ENCODE assay signal across 1 cellular context in the genomic region with DNA sequence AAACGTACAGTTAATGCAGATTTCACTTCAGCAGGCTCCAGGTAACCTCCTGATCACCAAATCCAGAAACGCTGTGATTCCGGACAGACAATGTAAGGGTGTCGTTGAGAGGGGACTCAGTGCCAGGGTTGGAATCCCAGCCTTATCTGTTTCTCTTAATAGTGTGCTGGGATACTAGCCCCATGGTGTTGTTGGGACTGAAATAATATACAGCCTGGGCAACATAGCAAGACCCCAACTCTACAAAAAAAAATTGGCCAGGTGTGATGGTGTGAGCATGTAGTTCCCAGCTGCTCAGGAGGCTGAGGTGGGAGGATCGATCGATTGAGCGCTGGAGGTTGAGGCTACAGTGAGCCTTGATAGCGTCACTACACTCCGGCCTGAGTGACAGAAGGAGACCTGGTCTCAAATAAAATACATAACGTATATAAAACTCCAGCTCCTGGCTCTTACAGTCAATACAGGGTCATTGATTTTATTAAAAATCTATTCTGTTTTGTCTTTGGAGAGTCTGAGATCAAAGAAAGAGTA.
TF ChIP-seq lines count a peak whose summit lies in the region.

No MANE protein-coding gene starts in this region.

TF ChIP-seq in GM23338, 12 proteins besides CTCF, POLR2A, EP300 and RAD21 (continued from another document):
- TF ChIP-seq, protein P1, sequence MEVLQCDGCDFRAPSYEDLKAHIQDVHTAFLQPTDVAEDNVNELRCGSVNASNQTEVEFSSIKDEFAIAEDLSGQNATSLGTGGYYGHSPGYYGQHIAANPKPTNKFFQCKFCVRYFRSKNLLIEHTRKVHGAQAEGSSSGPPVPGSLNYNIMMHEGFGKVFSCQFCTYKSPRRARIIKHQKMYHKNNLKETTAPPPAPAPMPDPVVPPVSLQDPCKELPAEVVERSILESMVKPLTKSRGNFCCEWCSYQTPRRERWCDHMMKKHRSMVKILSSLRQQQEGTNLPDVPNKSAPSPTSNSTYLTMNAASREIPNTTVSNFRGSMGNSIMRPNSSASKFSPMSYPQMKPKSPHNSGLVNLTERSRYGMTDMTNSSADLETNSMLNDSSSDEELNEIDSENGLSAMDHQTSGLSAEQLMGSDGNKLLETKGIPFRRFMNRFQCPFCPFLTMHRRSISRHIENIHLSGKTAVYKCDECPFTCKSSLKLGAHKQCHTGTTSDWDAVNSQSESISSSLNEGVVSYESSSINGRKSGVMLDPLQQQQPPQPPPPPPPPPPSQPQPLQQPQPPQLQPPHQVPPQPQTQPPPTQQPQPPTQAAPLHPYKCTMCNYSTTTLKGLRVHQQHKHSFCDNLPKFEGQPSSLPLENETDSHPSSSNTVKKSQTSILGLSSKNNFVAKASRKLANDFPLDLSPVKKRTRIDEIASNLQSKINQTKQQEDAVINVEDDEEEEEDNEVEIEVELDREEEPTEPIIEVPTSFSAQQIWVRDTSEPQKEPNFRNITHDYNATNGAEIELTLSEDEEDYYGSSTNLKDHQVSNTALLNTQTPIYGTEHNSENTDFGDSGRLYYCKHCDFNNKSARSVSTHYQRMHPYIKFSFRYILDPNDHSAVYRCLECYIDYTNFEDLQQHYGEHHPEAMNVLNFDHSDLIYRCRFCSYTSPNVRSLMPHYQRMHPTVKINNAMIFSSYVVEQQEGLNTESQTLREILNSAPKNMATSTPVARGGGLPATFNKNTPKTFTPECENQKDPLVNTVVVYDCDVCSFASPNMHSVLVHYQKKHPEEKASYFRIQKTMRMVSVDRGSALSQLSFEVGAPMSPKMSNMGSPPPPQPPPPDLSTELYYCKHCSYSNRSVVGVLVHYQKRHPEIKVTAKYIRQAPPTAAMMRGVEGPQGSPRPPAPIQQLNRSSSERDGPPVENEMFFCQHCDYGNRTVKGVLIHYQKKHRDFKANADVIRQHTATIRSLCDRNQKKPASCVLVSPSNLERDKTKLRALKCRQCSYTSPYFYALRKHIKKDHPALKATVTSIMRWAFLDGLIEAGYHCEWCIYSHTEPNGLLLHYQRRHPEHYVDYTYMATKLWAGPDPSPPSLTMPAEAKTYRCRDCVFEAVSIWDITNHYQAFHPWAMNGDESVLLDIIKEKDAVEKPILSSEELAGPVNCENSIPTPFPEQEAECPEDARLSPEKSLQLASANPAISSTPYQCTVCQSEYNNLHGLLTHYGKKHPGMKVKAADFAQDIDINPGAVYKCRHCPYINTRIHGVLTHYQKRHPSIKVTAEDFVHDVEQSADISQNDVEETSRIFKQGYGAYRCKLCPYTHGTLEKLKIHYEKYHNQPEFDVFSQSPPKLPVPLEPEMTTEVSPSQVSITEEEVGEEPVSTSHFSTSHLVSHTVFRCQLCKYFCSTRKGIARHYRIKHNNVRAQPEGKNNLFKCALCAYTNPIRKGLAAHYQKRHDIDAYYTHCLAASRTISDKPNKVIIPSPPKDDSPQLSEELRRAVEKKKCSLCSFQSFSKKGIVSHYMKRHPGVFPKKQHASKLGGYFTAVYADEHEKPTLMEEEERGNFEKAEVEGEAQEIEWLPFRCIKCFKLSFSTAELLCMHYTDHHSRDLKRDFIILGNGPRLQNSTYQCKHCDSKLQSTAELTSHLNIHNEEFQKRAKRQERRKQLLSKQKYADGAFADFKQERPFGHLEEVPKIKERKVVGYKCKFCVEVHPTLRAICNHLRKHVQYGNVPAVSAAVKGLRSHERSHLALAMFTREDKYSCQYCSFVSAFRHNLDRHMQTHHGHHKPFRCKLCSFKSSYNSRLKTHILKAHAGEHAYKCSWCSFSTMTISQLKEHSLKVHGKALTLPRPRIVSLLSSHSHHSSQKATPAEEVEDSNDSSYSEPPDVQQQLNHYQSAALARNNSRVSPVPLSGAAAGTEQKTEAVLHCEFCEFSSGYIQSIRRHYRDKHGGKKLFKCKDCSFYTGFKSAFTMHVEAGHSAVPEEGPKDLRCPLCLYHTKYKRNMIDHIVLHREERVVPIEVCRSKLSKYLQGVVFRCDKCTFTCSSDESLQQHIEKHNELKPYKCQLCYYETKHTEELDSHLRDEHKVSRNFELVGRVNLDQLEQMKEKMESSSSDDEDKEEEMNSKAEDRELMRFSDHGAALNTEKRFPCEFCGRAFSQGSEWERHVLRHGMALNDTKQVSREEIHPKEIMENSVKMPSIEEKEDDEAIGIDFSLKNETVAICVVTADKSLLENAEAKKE (CRISPR knock-in tag; IDR thresholded peaks at IDR 0.05), result no peak
- no peak for TF ChIP-seq ZNF331 (CRISPR knock-in tag; IDR thresholded peaks at IDR 0.05; ENCODE audit: low read depth)
- no peak for TF ChIP-seq POLR2AphosphoS5 (IDR thresholded peaks at IDR 0.05; ENCODE audit: low read depth)
- no peak for TF ChIP-seq JUNB (IDR thresholded peaks at IDR 0.05; ENCODE audit: unreplicated experiment)
- no peak for TF ChIP-seq EZH2 (IDR thresholded peaks at IDR 0.05; ENCODE audit: low read depth, unreplicated experiment)
